8 cellular contexts compared by ENCODE assay signal in genomic region chr16:4766875-4767628, GRCh38. TPM values are rescaled to one million over a fixed set of nuclear protein-coding genes. Genes with fewer than 3 reads are reported as not detected.
DNase-seq lines count a peak whose midpoint lies in the region; ATAC-seq and TF ChIP-seq lines count a peak whose summit lies in the region.

ZNF500 (minus strand) TSS chr16:4767162; CDS start chr16:4765978, 1,184 bp downstream.

- peaks cover 4 to 17% of the 10 kb centered on the region in 2 donors for H3K4me1 ChIP-seq in lung (ENCODE audit: control insufficient read depth in 2 of 2, insufficient read depth in 2 of 2, low read length in 2 of 2)

- H3K27me3 Mint-ChIP-seq in activated CD8-positive, alpha-beta T cell treated with anti-CD3 and anti-CD28 coated beads, Interleukin-2, amount 10 ng/mL, durations not matched to agents 7 days and 5 days (ENCODE audit: low read depth) = no peaks in the 10 kb centered on the region

- POLR2A ChIA-PET in activated CD8-positive, alpha-beta T cell treated with anti-CD3 and anti-CD28 coated beads, Interleukin-2, amount 10 ng/mL, durations not matched to agents 7 days and 5 days (lab: Charles Lee) = interaction anchor here (1.0 to 3.0 kb wide), 4 partner anchors 20 to 262 kb away, joined by 4 to 16 read pairs (median 8); partner anchors contain the start of genes ANKS3, DNAAF8 and ROGDI

- no peaks in the 10 kb centered on the region for H3K9me3 Mint-ChIP-seq in activated CD8-positive, alpha-beta T cell treated with anti-CD3 and anti-CD28 coated beads, Interleukin-2, amount 10 ng/mL, durations not matched to agents 7 days and 5 days (ENCODE audit: insufficient read depth)

- WGBS in lung, 2 donors = 2 to 4% methylated on average over 65 to 72 of the region's 72 CpGs

- CTCF ChIA-PET in activated CD8-positive, alpha-beta T cell treated with anti-CD3 and anti-CD28 coated beads, Interleukin-2, amount 10 ng/mL, durations not matched to agents 7 days and 5 days (lab: Charles Lee) = interaction anchor here (0.7 to 1.7 kb wide), 3 partner anchors 33 to 151 kb away, joined by 3 to 5 read pairs (median 5); partner anchors contain the start of genes ANKS3 and DNAAF8

- peak within 1 kb of the TSS; percentile 92 for H3K4me3 Mint-ChIP-seq in activated CD8-positive, alpha-beta T cell treated with anti-CD3 and anti-CD28 coated beads, Interleukin-2, amount 10 ng/mL, durations not matched to agents 7 days and 5 days

- H3K36me3 ChIP-seq in lung (ENCODE audit: control insufficient read depth in 2 of 2, insufficient read depth in 2 of 2, low read length in 2 of 2) = peaks cover 0 to 24% of the 10 kb centered on the region in 2 donors

- no peak for TF ChIP-seq CTCF in GM20000 (IDR thresholded peaks at IDR 0.05; ENCODE audit: extremely low read depth, missing control alignments)
- no peak for TF ChIP-seq CTCF in lung (IDR thresholded peaks at IDR 0.05; ENCODE audit: control extremely low read depth, extremely low read depth)

- no peaks in the 10 kb centered on the region for H3K9me3 ChIP-seq in lung (ENCODE audit: control insufficient read depth in 2 of 2, insufficient read depth in 1 of 2, low read length in 1 of 2)

- H3K4me3 ChIP-seq in lung = peak within 1 kb of the TSS; percentile 99

- peak within 1 kb of the TSS; percentile 93 for H3K27ac Mint-ChIP-seq in activated CD8-positive, alpha-beta T cell treated with anti-CD3 and anti-CD28 coated beads, Interleukin-2, amount 10 ng/mL, durations not matched to agents 7 days and 5 days

- peaks cover 29% of the 10 kb centered on the region for H3K4me1 Mint-ChIP-seq in activated CD8-positive, alpha-beta T cell treated with anti-CD3 and anti-CD28 coated beads, Interleukin-2, amount 10 ng/mL, durations not matched to agents 7 days and 5 days (ENCODE audit: low read depth)

- no peaks in the 10 kb centered on the region for H3K27me3 ChIP-seq in lung (ENCODE audit: control insufficient read depth, insufficient read depth)

- peak within 1 kb of the TSS; percentile 91 to 93 for H3K27ac ChIP-seq in lung (ENCODE audit: low read depth in 1 of 2, low read length in 1 of 2)

- ATAC-seq in activated CD8-positive, alpha-beta T cell treated with anti-CD3 and anti-CD28 coated beads, Interleukin-2, amount 10 ng/mL, durations not matched to agents 7 days and 5 days = peak; percentile 79
- peak; percentile 90 for ATAC-seq in lung (ENCODE audit: insufficient read depth, low FRiP score)

- peaks cover 12% of the 10 kb centered on the region for H3K36me3 Mint-ChIP-seq in activated CD8-positive, alpha-beta T cell treated with anti-CD3 and anti-CD28 coated beads, Interleukin-2, amount 10 ng/mL, durations not matched to agents 7 days and 5 days (ENCODE audit: low read depth)

- peak; percentile 96 for DNase-seq in COLO668 (lab: John Stamatoyannopoulos, UW; ENCODE audit: unreplicated experiment)
- peak; percentile 98 for DNase-seq in GM20000 (ENCODE audit: low spot score)
- peak; percentile 74 for DNase-seq in HS-5 (ENCODE audit: low read depth)
- DNase-seq in NK-92 (lab: John Stamatoyannopoulos, UW; ENCODE audit: unreplicated experiment) = peak; percentile 31
- peak; percentile 96 for DNase-seq in activated CD8-positive, alpha-beta T cell treated with anti-CD3 and anti-CD28 coated beads, Interleukin-2, amount 10 ng/mL, durations not matched to agents 7 days and 5 days
- DNase-seq in effector CD8-positive, alpha-beta T cell (lab: John Stamatoyannopoulos, UW) = peak; percentile 90
- DNase-seq in lung (ENCODE audit: low spot score) = peak; percentile 98
- DNase-seq in stimulated activated CD4-positive, alpha-beta T cell treated with anti-CD3 and anti-CD28 coated beads, TNF-alpha, amount 100 ng/mL, for 24 hours (ENCODE audit: low read depth in 3 of 3) = peak; percentile 96 to 98 (median 96)

RNA-seq across cellular contexts. Expression of gene ZNF500, which starts in this region (rescaled TPM):
- 10 to 100 TPM; 14.0 to 14.9 TPM for total RNA-seq in activated CD8-positive, alpha-beta T cell treated with anti-CD3 and anti-CD28 coated beads, Interleukin-2, amount 10 ng/mL, durations not matched to agents 7 days and 5 days
- total RNA-seq in lung = 10 to 100 TPM; 13.7 to 14.6 TPM
- polyA plus RNA-seq in lung = 10 to 100 TPM in 1 of 2 donors, 1 to 10 TPM in 1; 7.5 to 10.7 TPM

Comparison
In these comparisons a context has a peak if more than half of its experiments do, and no peak if none do; other contexts are left out.
1. Peak in every context shown above with its lines: DNase-seq, ATAC-seq, H3K4me3 ChIP-seq and H3K27ac ChIP-seq.
2. DNase-seq: peak in every context shown above with its lines; median percentile 98 in GM20000; 98 in lung; 96 in COLO668; 96 in activated CD8-positive, alpha-beta T cell treated with anti-CD3 and anti-CD28 coated beads, Interleukin-2, amount 10 ng/mL, durations not matched to agents 7 days and 5 days; 96 in stimulated activated CD4-positive, alpha-beta T cell treated with anti-CD3 and anti-CD28 coated beads, TNF-alpha, amount 100 ng/mL, for 24 hours; 90 in effector CD8-positive, alpha-beta T cell; 74 in HS-5; 31 in NK-92.